Comparison of ENCODE assay signal across 25 cellular contexts in the genomic region with DNA sequence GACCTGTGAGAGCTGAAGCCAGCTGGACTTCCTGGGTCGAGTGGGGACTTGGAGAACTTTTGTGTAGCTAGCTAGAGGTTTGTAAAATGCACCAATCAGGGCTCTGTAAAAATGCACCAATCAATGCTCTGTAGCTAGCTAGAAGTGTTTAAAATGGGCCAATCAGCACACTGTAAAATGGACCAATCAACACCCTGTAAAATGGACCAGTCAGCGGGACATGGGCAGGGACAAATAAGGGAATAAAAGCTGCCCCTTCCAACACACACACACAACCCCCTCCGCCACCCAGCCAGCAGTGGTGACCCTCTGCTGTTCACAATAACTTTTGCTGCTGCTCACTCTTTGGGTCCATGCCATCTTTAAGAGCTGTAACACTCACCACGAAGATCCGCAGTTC. TPM values are rescaled to one million over a fixed set of nuclear protein-coding genes. Genes with fewer than 3 reads are reported as not detected.
A peak's percentile ranks its signal among the peaks of the same experiment; 100 is the strongest.
DNase-seq lines count a peak whose midpoint lies in the region; ATAC-seq and TF ChIP-seq lines count a peak whose summit lies in the region.
"Had no signal": no experiment of that assay in that cellular context is flagged by ENCODE, and none has a peak within 500 bp of the region (broad histone marks: within the 10 kb centered on the region; RNA-seq: fewer than 3 reads in every experiment).

No MANE protein-coding gene starts in this region.

- no peak overlapping the region for H2AFZ ChIP-seq in OCI-LY7 (ENCODE audit: low read length)

- H3K36me3 ChIP-seq in OCI-LY7 (ENCODE audit: insufficient read depth, low read length), result peaks cover 26% of the 10 kb centered on the region; the same call in 1 of the 2 replicates
- peaks cover 3% of the 10 kb centered on the region for H3K36me3 ChIP-seq in brain microvascular endothelial cell (replicated peaks)
- peaks cover 17% of the 10 kb centered on the region for H3K36me3 ChIP-seq in CD8-positive, alpha-beta T cell (ENCODE audit: insufficient read depth, low read length)

- CTCF ChIA-PET in OCI-LY7 (lab: Charles Lee; ENCODE audit: unreplicated experiment), result interaction anchor here (1.1 kb wide), 1 partner anchor 8 kb away, joined by 4 read pairs; no protein-coding TSS in a partner anchor
- CTCF ChIA-PET in CD8-positive, alpha-beta T cell (lab: Charles Lee), result interaction anchor here (1.2 to 2.6 kb wide), 4 partner anchors 10 to 75 kb away, joined by 3 to 24 read pairs (median 4); no protein-coding TSS in a partner anchor

- POLR2A ChIA-PET in OCI-LY7 (lab: Charles Lee), result interaction anchor here (0.6 to 0.7 kb wide), 4 partner anchors 36 to 224 kb away, joined by 3 to 5 read pairs (median 3); no protein-coding TSS in a partner anchor
- POLR2A ChIA-PET in CD8-positive, alpha-beta T cell (lab: Charles Lee), result no interaction called here

- H3K27me3 ChIP-seq in brain microvascular endothelial cell (replicated peaks), result no peaks in the 10 kb centered on the region
- H3K27me3 ChIP-seq in CD8-positive, alpha-beta T cell (ENCODE audit: insufficient read depth, low read length), result no peaks in the 10 kb centered on the region

- H3K27ac ChIP-seq in 22Rv1 (peak overlapping the region; percentile 8; the same call in 1 of the 2 replicates), OCI-LY7 (ENCODE audit: low read depth, low read length, poor library complexity, severe bottlenecking) (no peak overlapping the region), brain microvascular endothelial cell (no peak overlapping the region)
- H3K27ac ChIP-seq in CD8-positive, alpha-beta T cell (ENCODE audit: low read depth, low read length), result no peak overlapping the region
- H3K27ac ChIP-seq: HL-60, tibial nerve had no signal

- H3K4me3 Mint-ChIP-seq in CD8-positive, alpha-beta T cell, result no peak overlapping the region
- H3K4me3 Mint-ChIP-seq: CD4-positive, alpha-beta T cell; HFFc6; IgD-negative memory B cell; stimulated activated naive CD8-positive, alpha-beta T cell treated with anti-CD3 and anti-CD28 coated beads, Interleukin-15, amount 100 ng/mL, for 72 hours; T-cell had no signal

- peak; percentile 31 for DNase-seq in ELR (ENCODE audit: low read depth)
- peak; percentile 24 for DNase-seq in OCI-LY7 (ENCODE audit: low spot score)
- peak; percentile 30 for DNase-seq in choroid plexus epithelial cell (ENCODE audit: low read depth)
- DNase-seq in brain microvascular endothelial cell, result no peak
- DNase-seq in GM20000 (ENCODE audit: low spot score), result no peak
- DNase-seq in LoVo (ENCODE audit: low spot score), result no peak
- no peak for DNase-seq in CD8-positive, alpha-beta T cell
- DNase-seq: activated CD4-positive, alpha-beta T cell treated with anti-CD3 and anti-CD28 coated beads for 48 hours; CD4-positive, alpha-beta T cell; DMS79 treated with DMSO at 0.1 percent for 48 hours; HFFc6; NCI-H2029 treated with DMSO at 0.1 percent for 48 hours; NCI-H510A; nucleus accumbens; stimulated activated CD4-positive, alpha-beta T cell treated with anti-CD3 and anti-CD28 coated beads, Interleukin-4, amount 100 ng/mL, for 24 hours; stimulated activated naive CD8-positive, alpha-beta T cell treated with anti-CD3 and anti-CD28 coated beads, Interleukin-15, amount 100 ng/mL, for 72 hours; T-cell had no signal

- no peak for TF ChIP-seq CTCF in 22Rv1 (IDR thresholded peaks at IDR 0.05)
- no peak for TF ChIP-seq CTCF in OCI-LY7 (conservative IDR thresholded peaks at IDR 0.05; ENCODE audit: low read length)
- no peak for TF ChIP-seq CTCF in choroid plexus epithelial cell (conservative IDR thresholded peaks at IDR 0.05; ENCODE audit: low read depth, low read length)
- TF ChIP-seq CTCF in brain microvascular endothelial cell (IDR thresholded peaks at IDR 0.05; ENCODE audit: low read depth, low read length, missing control alignments), result no peak
- TF ChIP-seq CTCF in GM20000 (IDR thresholded peaks at IDR 0.05; ENCODE audit: extremely low read depth, missing control alignments), result no peak
- TF ChIP-seq CTCF in CD8-positive, alpha-beta T cell (IDR thresholded peaks at IDR 0.05), result no peak

- intact Hi-C loops in OCI-LY7 (cut with micrococcal nuclease; ENCODE audit: unreplicated experiment), result no loop called here
- intact Hi-C loops in CD8-positive, alpha-beta T cell (cut with DNase I, micrococcal nuclease), result loop anchor here in 1 of 2 experiments (5.0 kb wide), 1 partner anchor 479 kb away; no protein-coding TSS in a partner anchor

- no peaks in the 10 kb centered on the region for H3K79me2 ChIP-seq in OCI-LY7 (ENCODE audit: insufficient read depth, low read depth, low read length)

- no peaks in the 10 kb centered on the region for H3K9me3 Mint-ChIP-seq in CD8-positive, alpha-beta T cell
- H3K9me3 Mint-ChIP-seq: activated T-helper 2 cell treated with anti-CD3 and anti-CD28 coated beads, Interferon-gamma antibody, Interleukin-2, Interleukin-4, amounts not matched to agents 10 μg/mL and 5 μg/mL and 100 μg/mL, durations not matched to agents 14 hours and 24 hours and 36 hours; CD4-positive, alpha-beta T cell; stimulated activated naive CD8-positive, alpha-beta T cell treated with anti-CD3 and anti-CD28 coated beads, Interleukin-15, amount 100 ng/mL, for 72 hours; T-cell had no signal

- H3K4me2 ChIP-seq in OCI-LY7 (ENCODE audit: low read length), result no peak overlapping the region

- no peaks in the 10 kb centered on the region for H3K9me2 ChIP-seq in OCI-LY7 (ENCODE audit: insufficient read depth, low read length)

- in situ Hi-C loops in brain microvascular endothelial cell (cut with HindIII; ENCODE audit: low pct_ligation_motif_present, low sequenced_read_pairs), result no loop called here

- H3K4me3 ChIP-seq in OCI-LY7 (ENCODE audit: low read depth, low read length, poor library complexity, severe bottlenecking), result no peak overlapping the region
- H3K4me3 ChIP-seq in choroid plexus epithelial cell (ENCODE audit: low read depth, low read length), result no peak overlapping the region
- H3K4me3 ChIP-seq in brain microvascular endothelial cell (ENCODE audit: low read depth, low read length), result no peak overlapping the region
- no peak overlapping the region for H3K4me3 ChIP-seq in CD8-positive, alpha-beta T cell (ENCODE audit: low read depth, low read length)
- H3K4me3 ChIP-seq: tibial nerve had no signal

- no peaks in the 10 kb centered on the region for H4K20me1 ChIP-seq in OCI-LY7 (ENCODE audit: insufficient read depth, low read length)

- no peak overlapping the region for H3K27ac Mint-ChIP-seq in CD8-positive, alpha-beta T cell
- H3K27ac Mint-ChIP-seq: activated T-helper 2 cell treated with anti-CD3 and anti-CD28 coated beads, Interferon-gamma antibody, Interleukin-2, Interleukin-4, amounts not matched to agents 10 μg/mL and 5 μg/mL and 100 μg/mL, durations not matched to agents 14 hours and 24 hours and 36 hours; CD4-positive, alpha-beta T cell; HFFc6; stimulated activated naive CD8-positive, alpha-beta T cell treated with anti-CD3 and anti-CD28 coated beads, Interleukin-15, amount 100 ng/mL, for 72 hours; T-cell had no signal

- BruUV-seq in OCI-LY7 (replicated peaks; lab: Mats Ljungman, UMichigan), result no TSS peak

- H3K27me3 Mint-ChIP-seq in CD8-positive, alpha-beta T cell (ENCODE audit: low read depth), result peaks cover 9% of the 10 kb centered on the region

- no peaks in the 10 kb centered on the region for H3K9me3 ChIP-seq in OCI-LY7 (ENCODE audit: low read length)
- H3K9me3 ChIP-seq in CD8-positive, alpha-beta T cell (ENCODE audit: low read length), result no peaks in the 10 kb centered on the region
- H3K9me3 ChIP-seq: tibial nerve had no signal

- peaks cover 21% of the 10 kb centered on the region for H3K4me1 ChIP-seq in OCI-LY7 (ENCODE audit: insufficient read depth, low read length, poor library complexity, severe bottlenecking)
- H3K4me1 ChIP-seq in CD8-positive, alpha-beta T cell (ENCODE audit: insufficient read depth, low read length), result peaks cover 7% of the 10 kb centered on the region

- H3K36me3 Mint-ChIP-seq in CD8-positive, alpha-beta T cell, result peaks cover 23% of the 10 kb centered on the region
- H3K36me3 Mint-ChIP-seq: IgD-negative memory B cell had no signal

- peaks cover 11% of the 10 kb centered on the region for H3K4me1 Mint-ChIP-seq in CD8-positive, alpha-beta T cell (ENCODE audit: low read depth)

- no peak for ATAC-seq in CD8-positive, alpha-beta T cell
- ATAC-seq: Right ventricle myocardium inferior; stimulated activated naive CD8-positive, alpha-beta T cell treated with anti-CD3 and anti-CD28 coated beads, Interleukin-15, amount 100 ng/mL, for 72 hours; T-cell had no signal

RNA-seq across cellular contexts. Expression of gene ZNF511, which starts 7.1 kb away (rescaled TPM):
- total RNA-seq in OCI-LY7 (2014; rRNA removed; shearing (Covaris generic)), result 64.7 and 95.0 TPM in 2 replicates
- total RNA-seq in OCI-LY7 (2022), result 60.6 and 68.8 TPM in 2 replicates
- total RNA-seq in CD8-positive, alpha-beta T cell, result 10 to 100 TPM; 36.5 to 38.8 TPM

RNA-seq across cellular contexts. Expression of gene TUBGCP2, which starts 7.2 kb away (rescaled TPM):
- total RNA-seq in OCI-LY7 (2014; rRNA removed; shearing (Covaris generic)), result 37.8 and 40.5 TPM in 2 replicates
- total RNA-seq in OCI-LY7 (2022), result 53.0 and 56.1 TPM in 2 replicates
- 10 to 100 TPM; 74.4 to 79.1 TPM for total RNA-seq in CD8-positive, alpha-beta T cell

RNA-seq across cellular contexts. Expression of gene CALY, which starts 20.8 kb away (rescaled TPM):
- not detected in 2 replicates for total RNA-seq in OCI-LY7 (2014; rRNA removed; shearing (Covaris generic))
- not detected in 2 replicates for total RNA-seq in OCI-LY7 (2022)
- 1 to 10 TPM; 1.2 to 1.4 TPM for total RNA-seq in CD8-positive, alpha-beta T cell
- total RNA-seq: activated T-helper 2 cell treated with anti-CD3 and anti-CD28 coated beads, Interferon-gamma antibody, Interleukin-2, Interleukin-4, amounts not matched to agents 10 μg/mL and 5 μg/mL and 100 μg/mL, durations not matched to agents 14 hours and 24 hours and 36 hours; fibroblast of villous mesenchyme; lung microvascular endothelial cell; Right ventricle myocardium inferior had no signal

RNA-seq across cellular contexts. Expression of gene PRAP1, which starts 31.3 kb away (rescaled TPM):
- not detected in 2 replicates for total RNA-seq in OCI-LY7 (2014; rRNA removed; shearing (Covaris generic))
- total RNA-seq in OCI-LY7 (2022), result not detected in 2 replicates
- total RNA-seq in CD8-positive, alpha-beta T cell, result not detected
- total RNA-seq: activated T-helper 2 cell treated with anti-CD3 and anti-CD28 coated beads, Interferon-gamma antibody, Interleukin-2, Interleukin-4, amounts not matched to agents 10 μg/mL and 5 μg/mL and 100 μg/mL, durations not matched to agents 14 hours and 24 hours and 36 hours; CD4-positive, alpha-beta T cell; fibroblast of villous mesenchyme; HFFc6; lung microvascular endothelial cell; Right ventricle myocardium inferior; T-cell had no signal

RNA-seq across cellular contexts. Expression of gene ADAM8, which starts 39.2 kb away (rescaled TPM):
- 7.5 and 10.0 TPM in 2 replicates for total RNA-seq in OCI-LY7 (2014; rRNA removed; shearing (Covaris generic))
- 16.3 and 17.6 TPM in 2 replicates for total RNA-seq in OCI-LY7 (2022)
- 10 to 100 TPM; 67.0 to 67.3 TPM for total RNA-seq in CD8-positive, alpha-beta T cell

Comparison
In these comparisons a context has a peak if more than half of its experiments do, and no peak if none do; other contexts are left out.
1. DNase-seq: peak in ELR (single experiment), OCI-LY7 (single experiment) and choroid plexus epithelial cell (single experiment); none in brain microvascular endothelial cell (single experiment), GM20000 (single experiment), LoVo (single experiment) and CD8-positive, alpha-beta T cell (0 of 7).